ENCODE assay signal across 18 cellular contexts in the genomic region with DNA sequence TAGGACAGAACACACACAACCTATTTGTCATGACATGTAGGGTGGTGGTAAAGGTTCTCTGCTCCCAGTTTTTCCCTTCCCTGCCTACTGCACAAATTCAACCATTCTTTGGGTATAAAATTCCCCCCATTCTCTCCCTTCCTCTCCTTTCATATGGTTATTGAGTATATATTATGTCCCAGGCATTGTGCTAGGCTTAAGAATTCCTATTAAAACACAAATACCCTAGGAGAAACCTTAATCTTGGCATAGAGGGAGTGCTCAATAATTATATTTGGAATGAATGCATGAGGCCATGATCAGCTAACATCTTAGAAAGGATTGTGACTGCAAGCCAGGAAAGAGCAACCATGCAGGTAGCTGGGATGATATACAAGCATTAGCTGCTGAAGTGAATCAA.
DNase-seq lines count a peak whose midpoint lies in the region; ATAC-seq and TF ChIP-seq lines count a peak whose summit lies in the region.
"Had no signal": no experiment of that assay in that cellular context is flagged by ENCODE, and none has a peak within 500 bp of the region (broad histone marks: within the 10 kb centered on the region; RNA-seq: fewer than 3 reads in every experiment).

No MANE protein-coding gene starts in this region.

- no peaks in the 10 kb centered on the region for H3K27me3 Mint-ChIP-seq in activated T-cell treated with anti-CD3 and anti-CD28 coated beads, Interleukin-2, amount 50 U/mL, for 72 hours (ENCODE audit: low read depth)
- H3K27me3 Mint-ChIP-seq in CD4-positive, CD25-positive, alpha-beta regulatory T cell: no peaks in the 10 kb centered on the region
- no peaks in the 10 kb centered on the region for H3K27me3 Mint-ChIP-seq in T-helper 17 cell
- H3K27me3 Mint-ChIP-seq: B cell; CD8-positive, alpha-beta memory T cell had no signal

- no peak for TF ChIP-seq CTCF in thyroid gland (IDR thresholded peaks at IDR 0.05)

- no peaks in the 10 kb centered on the region for H3K4me1 ChIP-seq in CD4-positive, CD25-positive, alpha-beta regulatory T cell (ENCODE audit: control insufficient read depth, insufficient read depth, low read length, poor library complexity, severe bottlenecking)
- H3K4me1 ChIP-seq in thyroid gland: peaks cover 35 to 36% of the 10 kb centered on the region in 2 donors

- peak overlapping the region; percentile 75 for H3K27ac Mint-ChIP-seq in activated T-cell treated with anti-CD3 and anti-CD28 coated beads, Interleukin-2, amount 50 U/mL, for 72 hours
- peak overlapping the region in 2 of 3 donors; percentile 35 to 77 for H3K27ac Mint-ChIP-seq in CD4-positive, CD25-positive, alpha-beta regulatory T cell
- H3K27ac Mint-ChIP-seq in T-helper 17 cell: peak overlapping the region; percentile 19
- H3K27ac Mint-ChIP-seq: B cell, HFFc6 had no signal

- no peak for ATAC-seq in activated T-cell treated with anti-CD3 and anti-CD28 coated beads, Interleukin-2, amount 50 U/mL, for 72 hours (replicated peaks in 1 of 2)
- ATAC-seq in CD4-positive, CD25-positive, alpha-beta regulatory T cell (ENCODE audit: low read depth in 2 of 2): no peak
- no peak for ATAC-seq in T-helper 17 cell
- ATAC-seq in HG02870 (IDR thresholded peaks at IDR 0.05; ENCODE audit: unreplicated experiment): no peak
- ATAC-seq: HepG2 had no signal

- H3K4me3 Mint-ChIP-seq in activated T-cell treated with anti-CD3 and anti-CD28 coated beads, Interleukin-2, amount 50 U/mL, for 72 hours: no peak overlapping the region
- H3K4me3 Mint-ChIP-seq in CD4-positive, CD25-positive, alpha-beta regulatory T cell: no peak overlapping the region
- H3K4me3 Mint-ChIP-seq in T-helper 17 cell: no peak overlapping the region
- H3K4me3 Mint-ChIP-seq: B cell; CD8-positive, alpha-beta memory T cell; HFFc6 had no signal

- no peak overlapping the region for H3K4me3 ChIP-seq in CD4-positive, CD25-positive, alpha-beta regulatory T cell (ENCODE audit: low read depth, low read length)
- no peak overlapping the region for H3K4me3 ChIP-seq in thyroid gland (replicated peaks in 1 of 3)

- H3K27me3 ChIP-seq in CD4-positive, CD25-positive, alpha-beta regulatory T cell (ENCODE audit: control insufficient read depth, insufficient read depth, low read length): no peaks in the 10 kb centered on the region
- no peaks in the 10 kb centered on the region for H3K27me3 ChIP-seq in thyroid gland

- no peaks in the 10 kb centered on the region for H3K36me3 ChIP-seq in CD4-positive, CD25-positive, alpha-beta regulatory T cell (ENCODE audit: control insufficient read depth, insufficient read depth, low read length)
- no peaks in the 10 kb centered on the region for H3K36me3 ChIP-seq in thyroid gland

- peaks cover 37% of the 10 kb centered on the region for H3K4me1 Mint-ChIP-seq in activated T-cell treated with anti-CD3 and anti-CD28 coated beads, Interleukin-2, amount 50 U/mL, for 72 hours (ENCODE audit: low read depth)
- H3K4me1 Mint-ChIP-seq in CD4-positive, CD25-positive, alpha-beta regulatory T cell: peaks cover 0 to 44% (median 10%) of the 10 kb centered on the region in 4 donors
- H3K4me1 Mint-ChIP-seq in T-helper 17 cell: peaks cover 18% of the 10 kb centered on the region

- peaks cover 3 to 8% of the 10 kb centered on the region in 2 donors for H3K36me3 Mint-ChIP-seq in activated T-cell treated with anti-CD3 and anti-CD28 coated beads, Interleukin-2, amount 50 U/mL, for 72 hours (ENCODE audit: insufficient read depth in 2 of 2)
- H3K36me3 Mint-ChIP-seq in CD4-positive, CD25-positive, alpha-beta regulatory T cell: peaks cover 25% of the 10 kb centered on the region
- no peaks in the 10 kb centered on the region for H3K36me3 Mint-ChIP-seq in T-helper 17 cell (ENCODE audit: low read depth)

- H3K9me3 ChIP-seq in CD4-positive, CD25-positive, alpha-beta regulatory T cell (ENCODE audit: control insufficient read depth in 2 of 2, low read length in 2 of 2): no peaks in the 10 kb centered on the region
- H3K9me3 ChIP-seq in T-helper 17 cell (ENCODE audit: control insufficient read depth, low read length, poor library complexity, severe bottlenecking): no peaks in the 10 kb centered on the region
- H3K9me3 ChIP-seq in thyroid gland: no peaks in the 10 kb centered on the region

- intact Hi-C loops in thyroid gland (cut with DNase I): no loop called here

- H3K9me3 Mint-ChIP-seq in activated T-cell treated with anti-CD3 and anti-CD28 coated beads, Interleukin-2, amount 50 U/mL, for 72 hours: no peaks in the 10 kb centered on the region
- no peaks in the 10 kb centered on the region for H3K9me3 Mint-ChIP-seq in CD4-positive, CD25-positive, alpha-beta regulatory T cell
- H3K9me3 Mint-ChIP-seq: CD8-positive, alpha-beta memory T cell; HFFc6 had no signal

- TF ChIP-seq POLR2A in thyroid gland (IDR thresholded peaks at IDR 0.05): no peak

- no peak overlapping the region for H3K27ac ChIP-seq in CD4-positive, CD25-positive, alpha-beta regulatory T cell (ENCODE audit: insufficient read depth, low read length, poor library complexity, severe bottlenecking)
- H3K27ac ChIP-seq in thyroid gland: peak overlapping the region in 2 of 3 donors; percentile 86 to 91

- DNase-seq in activated T-cell treated with anti-CD3 and anti-CD28 coated beads, Interleukin-2, amount 50 U/mL, for 72 hours: no peak
- DNase-seq in activated T-cell treated with anti-CD3 and anti-CD28 coated beads, Interleukin-2, amount 50 U/mL, for 1 hour: no peak
- no peak for DNase-seq in CD4-positive, CD25-positive, alpha-beta regulatory T cell
- DNase-seq in T-helper 17 cell: no peak
- no peak for DNase-seq in thyroid gland
- no peak for DNase-seq in NCI-H345 (lab: John Stamatoyannopoulos, UW)
- DNase-seq: ACHN; C1 segment of cervical spinal cord; Caco-2; CD8-positive, alpha-beta memory T cell; DND-41; GDM1; GOT3; HCEC 1CT; HFFc6 had no signal

Comparison
In these comparisons a context has a peak if more than half of its experiments do, and no peak if none do; other contexts are left out.
1. H3K27ac Mint-ChIP-seq: peak in every context shown above with its lines; median percentile 75 in activated T-cell treated with anti-CD3 and anti-CD28 coated beads, Interleukin-2, amount 50 U/mL, for 72 hours; 56 in CD4-positive, CD25-positive, alpha-beta regulatory T cell; 19 in T-helper 17 cell.